ENCODE assay signal across 8 cellular contexts in the genomic region with DNA sequence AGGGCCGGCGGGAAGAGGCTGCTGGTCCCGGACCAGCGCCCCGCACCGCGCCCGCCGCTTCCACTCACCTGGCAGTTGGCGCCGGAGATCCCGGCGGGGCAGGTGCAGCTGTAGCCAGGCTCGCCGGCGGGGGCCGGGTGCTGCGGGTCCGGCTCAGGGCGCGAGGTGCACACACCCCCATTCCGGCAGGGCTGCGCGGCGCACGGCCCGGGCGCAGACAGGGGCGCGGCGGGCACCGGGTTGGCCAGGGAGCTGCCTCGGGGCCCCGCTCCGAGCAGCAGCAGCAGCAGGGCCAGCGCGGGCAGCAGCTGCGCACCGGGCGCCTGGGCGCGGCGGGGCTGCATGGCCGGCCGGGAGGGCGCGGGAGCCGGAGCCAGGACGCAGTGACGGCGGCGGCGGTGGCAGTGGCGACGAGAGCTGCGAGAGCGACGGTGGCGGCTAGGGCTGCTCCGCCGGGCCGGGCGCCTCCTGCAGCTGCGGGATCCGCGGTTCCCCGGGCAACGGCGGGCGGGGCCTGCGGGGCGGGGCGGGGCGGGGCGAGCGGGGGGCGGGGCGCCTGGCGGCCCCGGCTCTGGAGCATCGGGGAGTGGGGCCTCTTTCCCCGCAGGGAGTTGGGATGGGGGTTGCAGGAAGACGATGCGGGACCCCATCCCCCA. TPM values are rescaled to one million over a fixed set of nuclear protein-coding genes. Genes with fewer than 3 reads are reported as not detected.
DNase-seq lines count a peak whose midpoint lies in the region; ATAC-seq and TF ChIP-seq lines count a peak whose summit lies in the region.

A gene with protein sequence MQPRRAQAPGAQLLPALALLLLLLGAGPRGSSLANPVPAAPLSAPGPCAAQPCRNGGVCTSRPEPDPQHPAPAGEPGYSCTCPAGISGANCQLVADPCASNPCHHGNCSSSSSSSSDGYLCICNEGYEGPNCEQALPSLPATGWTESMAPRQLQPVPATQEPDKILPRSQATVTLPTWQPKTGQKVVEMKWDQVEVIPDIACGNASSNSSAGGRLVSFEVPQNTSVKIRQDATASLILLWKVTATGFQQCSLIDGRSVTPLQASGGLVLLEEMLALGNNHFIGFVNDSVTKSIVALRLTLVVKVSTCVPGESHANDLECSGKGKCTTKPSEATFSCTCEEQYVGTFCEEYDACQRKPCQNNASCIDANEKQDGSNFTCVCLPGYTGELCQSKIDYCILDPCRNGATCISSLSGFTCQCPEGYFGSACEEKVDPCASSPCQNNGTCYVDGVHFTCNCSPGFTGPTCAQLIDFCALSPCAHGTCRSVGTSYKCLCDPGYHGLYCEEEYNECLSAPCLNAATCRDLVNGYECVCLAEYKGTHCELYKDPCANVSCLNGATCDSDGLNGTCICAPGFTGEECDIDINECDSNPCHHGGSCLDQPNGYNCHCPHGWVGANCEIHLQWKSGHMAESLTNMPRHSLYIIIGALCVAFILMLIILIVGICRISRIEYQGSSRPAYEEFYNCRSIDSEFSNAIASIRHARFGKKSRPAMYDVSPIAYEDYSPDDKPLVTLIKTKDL (minus strand): TSS at position 476 of the 656 bp plus-strand sequence. CDS start 132 bp downstream, at position 344.

- CTCF ChIA-PET in GM10248 (lab: Yijun Ruan, JAX) = no interaction called here

- H3K9ac ChIP-seq in H9 (ENCODE audit: extremely low read depth, insufficient read length, low read length) = no peak within 1 kb of the TSS

- H3K23ac ChIP-seq in H9 (ENCODE audit: insufficient read length, low read depth, low read length) = no peak within 1 kb of the TSS

- H2AK5ac ChIP-seq in H9 (ENCODE audit: insufficient read length, low read length) = no peak within 1 kb of the TSS

- peak within 1 kb of the TSS; percentile 97 for H3K4me2 ChIP-seq in H9 (ENCODE audit: insufficient read depth, insufficient read length, low read length)

- H3K4me3 ChIP-seq in coronary artery (peak within 1 kb of the TSS; percentile 69), lower lobe of right lung (peak within 1 kb of the TSS; percentile 47)

- POLR2A ChIA-PET in GM10248 (lab: Yijun Ruan, JAX) = no interaction called here

- DNase-seq in GM10248 (ENCODE audit: extremely low spot score) (peak; percentile 73), H9 (peak; percentile 70), MV-4-11 (lab: John Stamatoyannopoulos, UW) (peak; percentile 13), coronary artery (ENCODE audit: low spot score) (no peak), lower lobe of right lung (peak; percentile 48), ureter (ENCODE audit: low spot score) (no peak)
- DNase-seq in activated CD4-positive, CD25-positive, alpha-beta regulatory T cell treated with anti-CD3 and anti-CD28 coated beads, Interleukin-2, amount 50 U/mL, for 72 hours = peak; percentile 51

- H4K8ac ChIP-seq in H9 (replicated peaks; ENCODE audit: insufficient read length, low read depth, low read length) = no peak within 1 kb of the TSS

- H3K9me3 ChIP-seq in H9 (ENCODE audit: control insufficient read depth, low read depth, low read length) = no peaks in the 10 kb centered on the region
- no peaks in the 10 kb centered on the region for H3K9me3 ChIP-seq in lower lobe of right lung

- no peaks in the 10 kb centered on the region for H4K20me1 ChIP-seq in H9 (ENCODE audit: control insufficient read depth, insufficient read depth, insufficient read length)

- H2AFZ ChIP-seq in H9 (ENCODE audit: low read length) = no peak within 1 kb of the TSS

- no peak within 1 kb of the TSS for H3K4ac ChIP-seq in H9 (ENCODE audit: low read depth, low read length)

- no peak within 1 kb of the TSS for H3K27ac Mint-ChIP-seq in H9
- no peak within 1 kb of the TSS for H3K27ac Mint-ChIP-seq in stimulated activated naive CD8-positive, alpha-beta T cell treated with anti-CD3 and anti-CD28 coated beads, Interleukin-15, Interleukin-2, amounts not matched to agents 100 ng/mL and 50 ng/mL, for 24 hours

- H2BK5ac ChIP-seq in H9 (ENCODE audit: insufficient read length, low read length) = no peak within 1 kb of the TSS

- peak within 1 kb of the TSS; percentile 57 for H2BK12ac ChIP-seq in H9 (ENCODE audit: insufficient read length, low read depth, low read length)

- H3K4me3 Mint-ChIP-seq in H9 = peak within 1 kb of the TSS; percentile 64 to 86
- peak within 1 kb of the TSS; percentile 56 for H3K4me3 Mint-ChIP-seq in stimulated activated naive CD8-positive, alpha-beta T cell treated with anti-CD3 and anti-CD28 coated beads, Interleukin-15, Interleukin-2, amounts not matched to agents 100 ng/mL and 50 ng/mL, for 24 hours

- no peaks in the 10 kb centered on the region for H3K36me3 ChIP-seq in lower lobe of right lung

- ATAC-seq in lower lobe of right lung = peak; percentile 56 to 72

- no CpG with 5 or more reads among the region's 84 CpGs for WGBS in H9 (ENCODE audit: extremely low coverage, insufficient read length, low lambda C conversion rate)

- peaks cover 14 to 17% of the 10 kb centered on the region in 2 experiments for H3K4me1 Mint-ChIP-seq in H9
- H3K4me1 Mint-ChIP-seq in stimulated activated naive CD8-positive, alpha-beta T cell treated with anti-CD3 and anti-CD28 coated beads, Interleukin-15, Interleukin-2, amounts not matched to agents 100 ng/mL and 50 ng/mL, for 24 hours (ENCODE audit: low read depth) = peaks cover 7% of the 10 kb centered on the region

- no peak for TF ChIP-seq CTCF in GM10248 (IDR thresholded peaks at IDR 0.05; ENCODE audit: control extremely low read depth, extremely low read depth, low read depth, missing control alignments)
- no peak; the same call in 2 of the 3 replicates for TF ChIP-seq CTCF in H9 (conservative IDR thresholded peaks at IDR 0.05)
- TF ChIP-seq CTCF in coronary artery (IDR thresholded peaks at IDR 0.05) = no peak
- no peak for TF ChIP-seq CTCF in lower lobe of right lung (IDR thresholded peaks at IDR 0.05)

- H3K27ac ChIP-seq in H9 (ENCODE audit: insufficient read length, low read depth, low read length) (no peak within 1 kb of the TSS), coronary artery (no peak within 1 kb of the TSS), lower lobe of right lung (no peak within 1 kb of the TSS)

- H3T11ph ChIP-seq in H9 (ENCODE audit: low read length) = no peak within 1 kb of the TSS

- H3K4me1 ChIP-seq in H9 (ENCODE audit: insufficient read depth, low read length) (0 out of 2 replicates have a peak, but pooled peaks cover 2% of the 10 kb centered on the region), lower lobe of right lung (peaks cover 18% of the 10 kb centered on the region)

- no peaks in the 10 kb centered on the region for H3K79me2 ChIP-seq in H9 (ENCODE audit: insufficient read depth, low read length)

- H2BK120ac ChIP-seq in H9 (ENCODE audit: low read depth, low read length, poor library complexity, severe bottlenecking) = no peak within 1 kb of the TSS

- peaks cover 3 to 4% of the 10 kb centered on the region in 2 experiments; a peak in 2 of 5 replicates for H3K9me3 Mint-ChIP-seq in H9
- H3K9me3 Mint-ChIP-seq in stimulated activated naive CD8-positive, alpha-beta T cell treated with anti-CD3 and anti-CD28 coated beads, Interleukin-15, Interleukin-2, amounts not matched to agents 100 ng/mL and 50 ng/mL, for 24 hours = no peaks in the 10 kb centered on the region

- intact Hi-C loops in lower lobe of right lung (cut with DNase I) = no loop called here

- H4K91ac ChIP-seq in H9 (ENCODE audit: insufficient read length, low read depth, low read length) = no peak within 1 kb of the TSS

- H2BK20ac ChIP-seq in H9 (ENCODE audit: low read depth, low read length, poor library complexity, severe bottlenecking) = no peak within 1 kb of the TSS

- peaks cover 18% of the 10 kb centered on the region for H3K23me2 ChIP-seq in H9 (ENCODE audit: insufficient read length, low read depth, low read length, poor library complexity, severe bottlenecking)

- H3K56ac ChIP-seq in H9 (ENCODE audit: insufficient read length, low read depth, low read length) = no peak within 1 kb of the TSS

- no peaks in the 10 kb centered on the region for H3K79me1 ChIP-seq in H9 (ENCODE audit: insufficient read depth, low read depth, low read length, poor library complexity, severe bottlenecking)

- H2BK15ac ChIP-seq in H9 (ENCODE audit: low read depth, low read length) = no peak within 1 kb of the TSS; the same call in 1 of the 2 replicates

- peak within 1 kb of the TSS; percentile 45; the same call in 1 of the 2 replicates for H3K14ac ChIP-seq in H9 (ENCODE audit: insufficient read depth, low read length)

- H3K27me3 ChIP-seq in H9 (ENCODE audit: insufficient read depth, low read length) (peaks cover 8% of the 10 kb centered on the region; the same call in 1 of the 2 replicates), lower lobe of right lung (ENCODE audit: low read depth) (peaks cover 69% of the 10 kb centered on the region)

- peak within 1 kb of the TSS; percentile 75 for H3K18ac ChIP-seq in H9 (ENCODE audit: insufficient read length, low read depth, low read length)

- no peak within 1 kb of the TSS for H4K5ac ChIP-seq in H9 (ENCODE audit: insufficient read length, low read depth, low read length)

- H3K27me3 Mint-ChIP-seq in H9 (ENCODE audit: low read depth) = peaks cover 74% of the 10 kb centered on the region
- H3K27me3 Mint-ChIP-seq in stimulated activated naive CD8-positive, alpha-beta T cell treated with anti-CD3 and anti-CD28 coated beads, Interleukin-15, Interleukin-2, amounts not matched to agents 100 ng/mL and 50 ng/mL, for 24 hours = peaks cover 81% of the 10 kb centered on the region

- no peaks in the 10 kb centered on the region; a peak in 2 of 7 replicates for H3K36me3 Mint-ChIP-seq in H9 (ENCODE audit: insufficient read depth in 1 of 3, low read depth in 3 of 3)
- H3K36me3 Mint-ChIP-seq in stimulated activated naive CD8-positive, alpha-beta T cell treated with anti-CD3 and anti-CD28 coated beads, Interleukin-15, Interleukin-2, amounts not matched to agents 100 ng/mL and 50 ng/mL, for 24 hours (ENCODE audit: low read depth) = no peaks in the 10 kb centered on the region

RNA-seq across cellular contexts. Expression of the gene that starts here (rescaled TPM):
- 1.0 and 1.1 TPM in 2 replicates for total RNA-seq in H9 (2021)
- total RNA-seq in lower lobe of right lung = 1.2 TPM
- total RNA-seq in ureter = 0.34 TPM

Comparison
In these comparisons a context has a peak if more than half of its experiments do, and no peak if none do; other contexts are left out.
1. DNase-seq: peak in GM10248 (single experiment), H9 (single experiment), MV-4-11 (single experiment), activated CD4-positive, CD25-positive, alpha-beta regulatory T cell treated with anti-CD3 and anti-CD28 coated beads, Interleukin-2, amount 50 U/mL, for 72 hours (single experiment) and lower lobe of right lung (single experiment); none in coronary artery (single experiment) and ureter (single experiment).